Comparison of ENCODE assay signal across 11 cellular contexts in the genomic region with DNA sequence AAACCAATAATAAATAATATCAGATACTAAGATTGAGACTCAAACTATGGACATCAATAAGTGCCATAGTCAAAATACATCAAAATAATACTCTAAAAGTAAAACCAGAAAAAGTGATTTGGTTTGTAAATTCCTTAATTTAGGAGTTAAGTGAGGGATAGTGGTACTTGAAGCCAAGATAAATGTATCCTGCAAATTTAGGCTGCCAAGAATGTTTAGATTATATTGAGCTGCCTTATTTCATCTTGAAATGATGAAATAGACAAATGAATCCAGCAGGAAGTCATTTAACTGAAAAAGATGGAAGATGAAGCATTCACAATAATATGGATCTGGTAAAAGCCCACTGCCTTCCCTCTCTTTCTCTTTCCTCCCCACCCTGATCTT.
DNase-seq lines count a peak whose midpoint lies in the region; ATAC-seq, FAIRE-seq and TF ChIP-seq lines count a peak whose summit lies in the region.
"Had no signal": no experiment of that assay in that cellular context is flagged by ENCODE, and none has a peak within 500 bp of the region (broad histone marks: within the 10 kb centered on the region; RNA-seq: fewer than 3 reads in every experiment).

No MANE protein-coding gene starts in this region.

- no peak overlapping the region for H3K4me3 Mint-ChIP-seq in stimulated activated naive CD8-positive, alpha-beta T cell treated with anti-CD3 and anti-CD28 coated beads, Interleukin-15, Interleukin-2, amounts not matched to agents 100 ng/mL and 50 ng/mL, for 24 hours
- H3K4me3 Mint-ChIP-seq in activated naive CD8-positive, alpha-beta T cell treated with anti-CD3 and anti-CD28 coated beads, Interleukin-2, amount 50 U/mL, for 24 hours: no peak overlapping the region
- H3K4me3 Mint-ChIP-seq: activated CD4-positive, alpha-beta memory T cell treated with anti-CD3 and anti-CD28 coated beads, Interleukin-2, amount 10 ng/mL, durations not matched to agents 7 days and 5 days had no signal

- DNase-seq in stimulated activated naive CD8-positive, alpha-beta T cell treated with anti-CD3 and anti-CD28 coated beads, Interleukin-15, Interleukin-2, amounts not matched to agents 100 U/mL and 50 U/mL, for 24 hours: no peak
- no peak for DNase-seq in activated naive CD8-positive, alpha-beta T cell treated with anti-CD3 and anti-CD28 coated beads, Interleukin-2, amount 50 U/mL, for 24 hours
- DNase-seq in COLO668 (lab: John Stamatoyannopoulos, UW; ENCODE audit: unreplicated experiment) (no peak), foreskin fibroblast (no peak), HTR-8/SVneo (ENCODE audit: insufficient read length, low spot score) (no peak), SKM-1 (lab: John Stamatoyannopoulos, UW; ENCODE audit: unreplicated experiment) (no peak)
- DNase-seq: activated CD4-positive, alpha-beta memory T cell treated with anti-CD3 and anti-CD28 coated beads, Interleukin-2, amount 10 ng/mL, durations not matched to agents 7 days and 5 days; NCI-H1694; occipital lobe had no signal

- H3K9me3 ChIP-seq in mucosa of stomach (ENCODE audit: control insufficient read depth, low read length): no peaks in the 10 kb centered on the region

- peaks cover 72% of the 10 kb centered on the region for H3K4me1 Mint-ChIP-seq in stimulated activated naive CD8-positive, alpha-beta T cell treated with anti-CD3 and anti-CD28 coated beads, Interleukin-15, Interleukin-2, amounts not matched to agents 100 ng/mL and 50 ng/mL, for 24 hours (ENCODE audit: low read depth)
- peaks cover 52% of the 10 kb centered on the region for H3K4me1 Mint-ChIP-seq in activated naive CD8-positive, alpha-beta T cell treated with anti-CD3 and anti-CD28 coated beads, Interleukin-2, amount 50 U/mL, for 24 hours

- peak overlapping the region; percentile 7 for H3K9ac ChIP-seq in mucosa of stomach (ENCODE audit: low read length)

- peaks cover 55% of the 10 kb centered on the region for H3K4me1 ChIP-seq in mucosa of stomach (ENCODE audit: control insufficient read depth, insufficient read depth, low read length)

- H3K27me3 Mint-ChIP-seq in stimulated activated naive CD8-positive, alpha-beta T cell treated with anti-CD3 and anti-CD28 coated beads, Interleukin-15, Interleukin-2, amounts not matched to agents 100 ng/mL and 50 ng/mL, for 24 hours: no peaks in the 10 kb centered on the region
- H3K27me3 Mint-ChIP-seq in activated naive CD8-positive, alpha-beta T cell treated with anti-CD3 and anti-CD28 coated beads, Interleukin-2, amount 50 U/mL, for 24 hours: no peaks in the 10 kb centered on the region
- H3K27me3 Mint-ChIP-seq: activated CD4-positive, alpha-beta memory T cell treated with anti-CD3 and anti-CD28 coated beads, Interleukin-2, amount 10 ng/mL, durations not matched to agents 7 days and 5 days had no signal

- H3K27ac Mint-ChIP-seq in stimulated activated naive CD8-positive, alpha-beta T cell treated with anti-CD3 and anti-CD28 coated beads, Interleukin-15, Interleukin-2, amounts not matched to agents 100 ng/mL and 50 ng/mL, for 24 hours: peak overlapping the region; percentile 17
- H3K27ac Mint-ChIP-seq in activated naive CD8-positive, alpha-beta T cell treated with anti-CD3 and anti-CD28 coated beads, Interleukin-2, amount 50 U/mL, for 24 hours: peak overlapping the region; percentile 87

- TF ChIP-seq CTCF in foreskin fibroblast (IDR thresholded peaks at IDR 0.05; ENCODE audit: low read depth, low read length): no peak

- no peaks in the 10 kb centered on the region for H3K36me3 ChIP-seq in mucosa of stomach (ENCODE audit: control insufficient read depth, insufficient read depth, low read length)

- H3K36me3 Mint-ChIP-seq in stimulated activated naive CD8-positive, alpha-beta T cell treated with anti-CD3 and anti-CD28 coated beads, Interleukin-15, Interleukin-2, amounts not matched to agents 100 ng/mL and 50 ng/mL, for 24 hours (ENCODE audit: low read depth): peaks cover 18% of the 10 kb centered on the region
- peaks cover 5% of the 10 kb centered on the region for H3K36me3 Mint-ChIP-seq in activated naive CD8-positive, alpha-beta T cell treated with anti-CD3 and anti-CD28 coated beads, Interleukin-2, amount 50 U/mL, for 24 hours (ENCODE audit: low read depth)

- H3K4me3 ChIP-seq in mucosa of stomach (ENCODE audit: low read length) (no peak overlapping the region), foreskin fibroblast (ENCODE audit: low read depth in 1 of 2, low read length in 2 of 2) (no peak overlapping the region)

- no peak for ATAC-seq in stimulated activated naive CD8-positive, alpha-beta T cell treated with anti-CD3 and anti-CD28 coated beads, Interleukin-15, Interleukin-2, amounts not matched to agents 100 U/mL and 50 U/mL, for 24 hours
- no peak for ATAC-seq in activated naive CD8-positive, alpha-beta T cell treated with anti-CD3 and anti-CD28 coated beads, Interleukin-2, amount 50 U/mL, for 24 hours

- no peaks in the 10 kb centered on the region for H3K9me3 Mint-ChIP-seq in stimulated activated naive CD8-positive, alpha-beta T cell treated with anti-CD3 and anti-CD28 coated beads, Interleukin-15, Interleukin-2, amounts not matched to agents 100 ng/mL and 50 ng/mL, for 24 hours
- no peaks in the 10 kb centered on the region for H3K9me3 Mint-ChIP-seq in activated naive CD8-positive, alpha-beta T cell treated with anti-CD3 and anti-CD28 coated beads, Interleukin-2, amount 50 U/mL, for 24 hours
- H3K9me3 Mint-ChIP-seq: activated CD4-positive, alpha-beta memory T cell treated with anti-CD3 and anti-CD28 coated beads, Interleukin-2, amount 10 ng/mL, durations not matched to agents 7 days and 5 days had no signal

- H3K27me3 ChIP-seq in mucosa of stomach (ENCODE audit: control insufficient read depth, insufficient read depth, low read length): no peaks in the 10 kb centered on the region

- FAIRE-seq in HTR-8/SVneo (lab: Jason Lieb, UNC): no peak
